In genomic region chr3:13002398-13003124, GRCh38 we compare ENCODE assay signal across 1 cellular context.
TF ChIP-seq lines count a peak whose summit lies in the region.

No MANE protein-coding gene starts in this region.

TF ChIP-seq in K562, 482 proteins besides CTCF, POLR2A, EP300 and RAD21 (continued from another document and continues in another):
- TF ChIP-seq ZNF592 (IDR thresholded peaks at IDR 0.05) (no peak), CREB3L1 (IDR thresholded peaks at IDR 0.05; ENCODE audit: borderline replicate concordance, low read depth) (no peak), TFE3 (CRISPR knock-in tag; IDR thresholded peaks at IDR 0.05) (no peak), ZBTB17 (CRISPR knock-in tag; IDR thresholded peaks at IDR 0.05) (peak; percentile 70; the same call in 1 of the 2 replicates), CHD4 (IDR thresholded peaks at IDR 0.05; ENCODE audit: insufficient read depth, insufficient replicate concordance, low read depth, low read length, poor library complexity, severe bottlenecking) (no peak), FOXP1 (CRISPR knock-in tag; IDR thresholded peaks at IDR 0.05) (no peak), NR2C1 (IDR thresholded peaks at IDR 0.05) (peak; percentile 25; the same call in 1 of the 2 replicates), NR2C1 (tag; IDR thresholded peaks at IDR 0.05) (no peak), HIVEP1 (CRISPR knock-in tag; IDR thresholded peaks at IDR 0.05) (no peak), ELK3 (CRISPR knock-in tag; IDR thresholded peaks at IDR 0.05) (no peak), ATF3 (IDR thresholded peaks at IDR 0.05) (no peak), ATF3 (CRISPR knock-in tag; conservative IDR thresholded peaks at IDR 0.05) (0 out of 2 replicates have a peak, but pooled peaks have one; percentile 57), ZNF134 (CRISPR knock-in tag; conservative IDR thresholded peaks at IDR 0.05) (no peak), SRSF7 (optimal IDR thresholded peaks at IDR 0.05; ENCODE audit: low read depth, low read length) (no peak), TAF1 (IDR thresholded peaks at IDR 0.05; ENCODE audit: control insufficient read depth, extremely low read depth, insufficient read depth, low read length, severe bottlenecking) (no peak), ZNF77 (CRISPR knock-in tag; IDR thresholded peaks at IDR 0.05) (no peak), HDAC1 (IDR thresholded peaks at IDR 0.05) (no peak), DMBX1 (CRISPR knock-in tag; IDR thresholded peaks at IDR 0.05; ENCODE audit: borderline replicate concordance) (no peak), ZNF121 (CRISPR knock-in tag; conservative IDR thresholded peaks at IDR 0.05) (no peak; the same call in 1 of the 2 replicates), DACH1 (IDR thresholded peaks at IDR 0.05; ENCODE audit: partially characterized antibody) (no peak), NRF1 (conservative IDR thresholded peaks at IDR 0.05 in 1 of 2, IDR thresholded peaks at IDR 0.05 in 1 of 2) (no peak), ZNF318 (IDR thresholded peaks at IDR 0.05; ENCODE audit: borderline replicate concordance in 1 of 2, low read depth in 1 of 2) (peak in 1 of 2 experiments; percentile 31; a peak in 1 of 4 replicates), GATAD2A (IDR thresholded peaks at IDR 0.05) (no peak), REST (CRISPR knock-in tag; IDR thresholded peaks at IDR 0.05; ENCODE audit: low read depth) (no peak), GABPA (tag; conservative IDR thresholded peaks at IDR 0.05; ENCODE audit: low read depth) (no peak; the same call in 1 of the 2 replicates), ASH1L (IDR thresholded peaks at IDR 0.05; ENCODE audit: borderline replicate concordance, low read depth, partially characterized antibody) (peak; percentile 26), MTA3 (IDR thresholded peaks at IDR 0.05; ENCODE audit: borderline replicate concordance) (0 out of 2 replicates have a peak, but pooled peaks have one; percentile 25), SREBF2 (CRISPR knock-in tag; IDR thresholded peaks at IDR 0.05) (no peak), NCOA2 (IDR thresholded peaks at IDR 0.05; ENCODE audit: partially characterized antibody in 2 of 2) (no peak), HBP1 (CRISPR knock-in tag; IDR thresholded peaks at IDR 0.05) (peak; percentile 98)
